In the genomic region with DNA sequence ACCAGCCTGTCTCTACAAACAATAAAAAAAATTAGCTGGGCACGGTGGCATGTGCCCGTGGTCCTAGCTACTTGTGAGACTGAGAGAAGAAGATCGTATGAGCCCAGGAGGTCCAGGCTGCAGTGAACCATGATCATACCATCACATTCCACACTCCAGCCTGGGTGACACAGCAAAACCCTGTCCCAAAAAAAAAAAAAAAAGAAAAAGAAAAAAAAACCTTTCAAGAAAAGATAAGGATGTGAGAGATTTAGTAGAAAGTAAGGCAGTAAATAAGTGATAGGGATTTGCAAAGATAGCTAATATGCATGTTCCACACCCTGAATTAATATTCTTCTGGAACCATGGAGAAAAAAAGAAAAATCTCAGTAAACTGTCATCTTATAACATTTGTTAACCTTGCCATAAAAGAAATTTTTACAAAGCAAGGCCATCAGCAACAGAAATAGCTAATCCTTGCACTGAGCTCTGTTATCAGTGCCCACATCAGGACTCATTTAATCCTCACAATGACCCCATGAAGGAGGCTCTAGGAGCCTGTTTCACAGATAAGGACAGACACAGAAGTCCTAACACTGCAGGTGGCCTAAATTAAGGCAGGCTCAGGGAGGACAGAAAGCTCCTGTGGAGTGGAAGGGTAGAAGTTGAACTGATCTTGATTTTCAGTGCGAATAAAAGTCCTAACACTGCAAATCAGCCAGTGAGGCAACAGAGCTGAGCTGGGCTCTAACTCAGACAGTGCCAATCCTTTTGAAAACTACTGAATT, we compare ENCODE assay signal across 11 cellular contexts. TPM values are rescaled to one million over a fixed set of nuclear protein-coding genes. Genes with fewer than 3 reads are reported as not detected.
DNase-seq lines count a peak whose midpoint lies in the region; ATAC-seq, FAIRE-seq and TF ChIP-seq lines count a peak whose summit lies in the region.
"Had no signal": no experiment of that assay in that cellular context is flagged by ENCODE, and none has a peak within 500 bp of the region (broad histone marks: within the 10 kb centered on the region; RNA-seq: fewer than 3 reads in every experiment).

No MANE protein-coding gene starts in this region.

- RAD21 ChIA-PET in GM12878 (lab: Charles Lee; ENCODE audit: unreplicated experiment): interaction anchor here (0.7 to 1.6 kb wide), 2 partner anchors 14 to 55 kb away, joined by 3 to 5 read pairs; no protein-coding TSS in a partner anchor

- TSS peak; percentile 10 for BruUV-seq in GM12878 (replicated peaks; lab: Mats Ljungman, UMichigan)

- peaks cover 71% of the 10 kb centered on the region for H3K4me1 ChIP-seq in CD8-positive, alpha-beta T cell (ENCODE audit: insufficient read depth, low read length)
- H3K4me1 ChIP-seq in GM12878 (ENCODE audit: control insufficient read depth, insufficient read depth, low read length): peaks cover 3% of the 10 kb centered on the region

- H3K9me3 Mint-ChIP-seq in CD8-positive, alpha-beta T cell: no peaks in the 10 kb centered on the region
- H3K9me3 Mint-ChIP-seq in natural killer cell: no peaks in the 10 kb centered on the region

- no peaks in the 10 kb centered on the region for H3K27me3 Mint-ChIP-seq in CD8-positive, alpha-beta T cell (ENCODE audit: low read depth)
- no peaks in the 10 kb centered on the region for H3K27me3 Mint-ChIP-seq in natural killer cell (ENCODE audit: low read depth in 2 of 2)

- H3K4me2 ChIP-seq in GM12878 (ENCODE audit: control insufficient read depth, insufficient read depth): no peak overlapping the region

- ATAC-seq in CD8-positive, alpha-beta T cell: no peak
- ATAC-seq in GM12878: peak; percentile 49
- ATAC-seq in natural killer cell: no peak
- no peak for ATAC-seq in HG03457 (IDR thresholded peaks at IDR 0.05; ENCODE audit: unreplicated experiment)
- no peak for ATAC-seq in HG02571 (IDR thresholded peaks at IDR 0.05; ENCODE audit: unreplicated experiment)

- H2AFZ ChIP-seq in GM12878 (ENCODE audit: control insufficient read depth, low read depth, low read length): no peak overlapping the region

- intact Hi-C loops in CD8-positive, alpha-beta T cell (cut with DNase I, micrococcal nuclease): no loop called here
- intact Hi-C loops in GM12878 (cut with micrococcal nuclease; ENCODE audit: unreplicated experiment): no loop called here
- intact Hi-C loops in natural killer cell (cut with micrococcal nuclease): loop anchor here (5.0 kb wide), 1 partner anchor 36 kb away; no protein-coding TSS in a partner anchor

- 47% methylated on average over 4 of the region's 4 CpGs for WGBS in GM12878 (ENCODE audit: insufficient coverage, insufficient replicate concordance, low lambda C conversion rate, missing lambda C conversion rate)

- no peak for TF ChIP-seq EP300 in GM12878 (IDR thresholded peaks at IDR 0.05; ENCODE audit: borderline replicate concordance in 1 of 2, control insufficient read depth in 1 of 2, low read depth in 2 of 2, low read length in 2 of 2)

- no peak overlapping the region for H3K4me3 ChIP-seq in CD8-positive, alpha-beta T cell (ENCODE audit: low read depth, low read length)
- H3K4me3 ChIP-seq in GM12878: no peak overlapping the region; the same call in 1 of the 2 replicates
- H3K4me3 ChIP-seq: stomach had no signal

- in situ Hi-C loops in KBM-7 (cut with MboI; ENCODE audit: low pct_unique_long_range_greater_than_20kb, low sequenced_read_pairs) (no loop called here), GM12878 (cut with MboI) (no loop called here)

- CTCF ChIA-PET in CD8-positive, alpha-beta T cell (lab: Charles Lee): interaction anchor here (1.5 kb wide), 2 partner anchors 10 to 22 kb away, joined by 3 to 7 read pairs; no protein-coding TSS in a partner anchor
- CTCF ChIA-PET in GM12878 (lab: Yijun Ruan, JAX): interaction anchor here (0.9 to 1.9 kb wide), 3 partner anchors 13 to 23 kb away, joined by 3 to 7 read pairs (median 4); no protein-coding TSS in a partner anchor

- no peak for TF ChIP-seq CTCF in CD8-positive, alpha-beta T cell (IDR thresholded peaks at IDR 0.05)
- no peak for TF ChIP-seq CTCF in GM12878 (IDR thresholded peaks at IDR 0.05 in 2 of 3, conservative IDR thresholded peaks at IDR 0.05 in 1 of 3; ENCODE audit: control insufficient read depth in 2 of 3, extremely low read depth in 1 of 3, insufficient read depth in 1 of 3, low read depth in 3 of 3, low read length in 3 of 3)
- TF ChIP-seq CTCF in natural killer cell (IDR thresholded peaks at IDR 0.05): no peak

- peaks cover 27% of the 10 kb centered on the region for H4K20me1 ChIP-seq in GM12878 (ENCODE audit: control insufficient read depth, insufficient read depth)

- H3K4me3 Mint-ChIP-seq in CD8-positive, alpha-beta T cell: peak overlapping the region; percentile 11
- H3K4me3 Mint-ChIP-seq in natural killer cell: peak overlapping the region; percentile 57

- no peak for FAIRE-seq in GM12878 (lab: Jason Lieb, UNC)

- peaks cover 30% of the 10 kb centered on the region for H3K36me3 Mint-ChIP-seq in CD8-positive, alpha-beta T cell
- H3K36me3 Mint-ChIP-seq in natural killer cell: no peaks in the 10 kb centered on the region

- H3K27me3 ChIP-seq in CD8-positive, alpha-beta T cell (ENCODE audit: insufficient read depth, low read length): no peaks in the 10 kb centered on the region
- no peaks in the 10 kb centered on the region for H3K27me3 ChIP-seq in GM12878 (replicated peaks in 1 of 2; ENCODE audit: control insufficient read depth in 2 of 2, insufficient read depth in 2 of 2, low read length in 1 of 2)
- H3K27me3 ChIP-seq: stomach had no signal

- no peaks in the 10 kb centered on the region for H3K9me3 ChIP-seq in CD8-positive, alpha-beta T cell (ENCODE audit: low read length)
- H3K9me3 ChIP-seq in GM12878 (replicated peaks; ENCODE audit: control insufficient read depth, insufficient read depth, low read length): no peaks in the 10 kb centered on the region
- H3K9me3 ChIP-seq: stomach had no signal

- DNase-seq in CD8-positive, alpha-beta T cell: no peak
- DNase-seq in KBM-7: peak; percentile 35
- DNase-seq in GM12878 (ENCODE audit: low read depth, low spot score): no peak
- DNase-seq in natural killer cell: no peak
- no peak for DNase-seq in medulla oblongata (ENCODE audit: extremely low spot score)
- DNase-seq in islet precursor cell: no peak
- DNase-seq: activated CD8-positive, alpha-beta memory T cell treated with anti-CD3 and anti-CD28 coated beads for 24 hours; stomach had no signal

- no peak overlapping the region for H3K27ac ChIP-seq in CD8-positive, alpha-beta T cell (ENCODE audit: low read depth, low read length)
- H3K27ac ChIP-seq in GM12878 (ENCODE audit: control insufficient read depth, insufficient read depth): no peak overlapping the region

- TF ChIP-seq RAD21 in GM12878 (IDR thresholded peaks at IDR 0.05; ENCODE audit: insufficient read depth, low read depth, low read length): no peak

- peaks cover 87% of the 10 kb centered on the region for H3K79me2 ChIP-seq in GM12878 (ENCODE audit: control insufficient read depth, insufficient read depth, low read length)

- H3K27ac Mint-ChIP-seq in CD8-positive, alpha-beta T cell: peak overlapping the region; percentile 45
- H3K27ac Mint-ChIP-seq in natural killer cell: peak overlapping the region; percentile 71 to 86

- POLR2A ChIA-PET in CD8-positive, alpha-beta T cell (lab: Charles Lee): interaction anchor here (0.5 to 1.7 kb wide), 2 partner anchors 26 to 204 kb away, joined by 3 to 4 read pairs; no protein-coding TSS in a partner anchor
- POLR2A ChIA-PET in GM12878 (lab: Charles Lee): interaction anchor here (0.5 to 1.0 kb wide), 4 partner anchors 10 to 112 kb away, joined by 4 to 6 read pairs (median 4); no protein-coding TSS in a partner anchor

- no peak for TF ChIP-seq POLR2A in GM12878 (IDR thresholded peaks at IDR 0.05; ENCODE audit: low read depth, low read length)

- H3K4me1 Mint-ChIP-seq in CD8-positive, alpha-beta T cell (ENCODE audit: low read depth): peaks cover 77% of the 10 kb centered on the region
- H3K4me1 Mint-ChIP-seq in natural killer cell: peaks cover 69 to 70% of the 10 kb centered on the region in 2 donors

- no peaks in the 10 kb centered on the region for H3K36me3 ChIP-seq in CD8-positive, alpha-beta T cell (ENCODE audit: insufficient read depth, low read length)
- peaks cover 9% of the 10 kb centered on the region in 2 experiments; a peak in 3 of 4 replicates for H3K36me3 ChIP-seq in GM12878 (ENCODE audit: control insufficient read depth in 2 of 2, insufficient read depth in 2 of 2, low read length in 1 of 2)

- SMC1A ChIA-PET in GM12878 (lab: Charles Lee; ENCODE audit: uncharacterized antibody, unreplicated experiment): interaction anchor here (0.7 to 1.8 kb wide), 8 partner anchors 14 to 106 kb away, joined by 3 to 6 read pairs (median 4); no protein-coding TSS in a partner anchor

- no peak overlapping the region for H3K9ac ChIP-seq in GM12878 (ENCODE audit: control insufficient read depth, insufficient read depth, low read length)

RNA-seq across cellular contexts. Expression of a gene that starts 7.6 kb away (rescaled TPM):
- 100 to 1,000 TPM; 145 to 147 TPM for total RNA-seq in CD8-positive, alpha-beta T cell
- total RNA-seq in GM12878 (2013; cell fraction: nucleolus; rRNA removed): 193 and 204 TPM in 2 replicates
- total RNA-seq in GM12878 (2014; rRNA removed): 64.8 and 68.2 TPM in 2 replicates
- total RNA-seq in GM12878 (2014; rRNA removed; fragmentation: Illumina TruSeq; extraction: Trizol): 120 and 126 TPM in 2 replicates
- total RNA-seq in GM12878 (2021): 324 and 335 TPM in 2 replicates
- polyA plus RNA-seq in GM12878 (2011; ENCODE audit: low read depth): 145 TPM
- 223 and 374 TPM in 2 replicates for polyA plus RNA-seq in GM12878 (2011; rRNA removed)
- 336 and 348 TPM in 2 replicates for polyA plus RNA-seq in GM12878 (2011; cell fraction: cytosol; rRNA removed)
- polyA plus RNA-seq in GM12878 (2011; cell fraction: nucleus; rRNA removed): 165 and 201 TPM in 2 replicates
- polyA plus RNA-seq in GM12878 (2012): 179 and 196 TPM in 2 replicates
- 203 and 392 TPM in 2 replicates for polyA plus RNA-seq in GM12878 (2014; fragmentation: Illumina TruSeq; extraction: Trizol)
- polyA plus RNA-seq in GM12878 (2014; fragmentation: Nextera tagmentation; extraction: Ambion mirVana): 10 to 100 TPM; 41.0 to 53.7 TPM
- 199 and 201 TPM in 2 replicates for polyA plus RNA-seq in GM12878 (2014; rRNA removed)
- 10 to 100 TPM; 23.0 to 49.1 TPM for polyA plus RNA-seq in GM12878 (2016; fragmentation: Nextera tagmentation; extraction: Ambion mirVana)
- 448 and 491 TPM in 2 replicates for polyA minus RNA-seq in GM12878 (2011; rRNA and poly(A)+ RNA removed)
- polyA minus RNA-seq in GM12878 (2011; cell fraction: cytosol; rRNA and poly(A)+ RNA removed): 134 and 143 TPM in 2 replicates
- polyA minus RNA-seq in GM12878 (2011; cell fraction: nucleus; rRNA and poly(A)+ RNA removed): 45.1 and 81.2 TPM in 2 replicates
- 100 to 1,000 TPM; 285 to 304 (median 289) TPM for total RNA-seq in natural killer cell

RNA-seq across cellular contexts. Expression of a gene that starts 31.8 kb away (rescaled TPM):
- total RNA-seq in CD8-positive, alpha-beta T cell: 1 to 10 TPM; 1.0 to 1.2 TPM
- 0.40 TPM in 1 of 2 replicates, not detected in the other for total RNA-seq in GM12878 (2013; cell fraction: nucleolus; rRNA removed)
- 0.11 and 1.3 TPM in 2 replicates for total RNA-seq in GM12878 (2014; rRNA removed)
- total RNA-seq in GM12878 (2014; rRNA removed; fragmentation: Illumina TruSeq; extraction: Trizol): 0.31 TPM in 1 of 2 replicates, not detected in the other
- total RNA-seq in GM12878 (2021): 0.21 TPM in 1 of 2 replicates, not detected in the other
- polyA plus RNA-seq in GM12878 (2011; ENCODE audit: low read depth): not detected
- 0.07 and 0.29 TPM in 2 replicates for polyA plus RNA-seq in GM12878 (2011; rRNA removed)
- 0.22 TPM in 1 of 2 replicates, not detected in the other for polyA plus RNA-seq in GM12878 (2011; cell fraction: cytosol; rRNA removed)
- 0.78 and 1.7 TPM in 2 replicates for polyA plus RNA-seq in GM12878 (2011; cell fraction: nucleus; rRNA removed)
- polyA plus RNA-seq in GM12878 (2012): 0.11 and 0.42 TPM in 2 replicates
- 0.09 TPM in 1 of 2 replicates, not detected in the other for polyA plus RNA-seq in GM12878 (2014; fragmentation: Illumina TruSeq; extraction: Trizol)
- polyA plus RNA-seq in GM12878 (2014; fragmentation: Nextera tagmentation; extraction: Ambion mirVana): not detected
- 0.42 TPM in 1 of 2 replicates, not detected in the other for polyA plus RNA-seq in GM12878 (2014; rRNA removed)
- not detected for polyA plus RNA-seq in GM12878 (2016; fragmentation: Nextera tagmentation; extraction: Ambion mirVana)
- polyA minus RNA-seq in GM12878 (2011; rRNA and poly(A)+ RNA removed): not detected in 2 replicates
- polyA minus RNA-seq in GM12878 (2011; cell fraction: cytosol; rRNA and poly(A)+ RNA removed): not detected in 2 replicates
- polyA minus RNA-seq in GM12878 (2011; cell fraction: nucleus; rRNA and poly(A)+ RNA removed): not detected in 2 replicates
- 1 to 10 TPM; 2.1 to 3.9 (median 2.9) TPM for total RNA-seq in natural killer cell
- total RNA-seq: M059J, stomach had no signal

RNA-seq across cellular contexts. Expression of a gene that starts 35.8 kb away (rescaled TPM):
- total RNA-seq in CD8-positive, alpha-beta T cell: 1 to 10 TPM; 1.9 to 2.2 TPM
- not detected in 2 replicates for total RNA-seq in GM12878 (2013; cell fraction: nucleolus; rRNA removed)
- total RNA-seq in GM12878 (2014; rRNA removed): 0.17 TPM in 1 of 2 replicates, not detected in the other
- total RNA-seq in GM12878 (2014; rRNA removed; fragmentation: Illumina TruSeq; extraction: Trizol): not detected in 2 replicates
- total RNA-seq in GM12878 (2021): not detected in 2 replicates
- polyA plus RNA-seq in GM12878 (2011; ENCODE audit: low read depth): not detected
- not detected in 2 replicates for polyA plus RNA-seq in GM12878 (2011; rRNA removed)
- 0.12 and 0.15 TPM in 2 replicates for polyA plus RNA-seq in GM12878 (2011; cell fraction: cytosol; rRNA removed)
- 0.16 TPM in 1 of 2 replicates, not detected in the other for polyA plus RNA-seq in GM12878 (2011; cell fraction: nucleus; rRNA removed)
- 0.18 and 0.24 TPM in 2 replicates for polyA plus RNA-seq in GM12878 (2012)
- polyA plus RNA-seq in GM12878 (2014; fragmentation: Illumina TruSeq; extraction: Trizol): not detected in 2 replicates
- not detected for polyA plus RNA-seq in GM12878 (2014; fragmentation: Nextera tagmentation; extraction: Ambion mirVana)
- polyA plus RNA-seq in GM12878 (2014; rRNA removed): 0.18 TPM in 1 of 2 replicates, not detected in the other
- polyA plus RNA-seq in GM12878 (2016; fragmentation: Nextera tagmentation; extraction: Ambion mirVana): under 1 TPM; 0.24 to 0.33 TPM
- polyA minus RNA-seq in GM12878 (2011; rRNA and poly(A)+ RNA removed): 0.44 TPM in 1 of 2 replicates, not detected in the other
- not detected in 2 replicates for polyA minus RNA-seq in GM12878 (2011; cell fraction: cytosol; rRNA and poly(A)+ RNA removed)
- polyA minus RNA-seq in GM12878 (2011; cell fraction: nucleus; rRNA and poly(A)+ RNA removed): 0.24 TPM in 1 of 2 replicates, not detected in the other
- total RNA-seq in natural killer cell: under 1 TPM in 1 of 3 donors, not detected in 2; 0.41 TPM
- total RNA-seq: M059J had no signal
